8 cellular contexts compared by ENCODE assay signal in genomic region chr22:21726650-21727049, GRCh38. TPM values are rescaled to one million over a fixed set of nuclear protein-coding genes. Genes with fewer than 3 reads are reported as not detected.
DNase-seq lines count a peak whose midpoint lies in the region; ATAC-seq and TF ChIP-seq lines count a peak whose summit lies in the region.

No MANE protein-coding gene starts in this region.

- H3K4me3 Mint-ChIP-seq in activated naive CD8-positive, alpha-beta T cell treated with anti-CD3 and anti-CD28 coated beads, Interleukin-2, amount 50 U/mL, for 24 hours = no peak overlapping the region
- H3K4me3 Mint-ChIP-seq in neural crest cell = no peak overlapping the region

- peak; percentile 62 for TF ChIP-seq CTCF in neural crest cell (conservative IDR thresholded peaks at IDR 0.05)

- H3K36me3 Mint-ChIP-seq in activated naive CD8-positive, alpha-beta T cell treated with anti-CD3 and anti-CD28 coated beads, Interleukin-2, amount 50 U/mL, for 24 hours (ENCODE audit: low read depth) = no peaks in the 10 kb centered on the region
- no peaks in the 10 kb centered on the region for H3K36me3 Mint-ChIP-seq in neural crest cell (ENCODE audit: low read depth)

- peak; percentile 10 for DNase-seq in SKM-1 treated with dmso at 0.1 percent for 144 hours (lab: John Stamatoyannopoulos, UW; ENCODE audit: unreplicated experiment)
- no peak for DNase-seq in SKM-1 (lab: John Stamatoyannopoulos, UW; ENCODE audit: unreplicated experiment)
- peak; percentile 61 for DNase-seq in NCI-H2171 treated with DMSO at 0.1 percent for 48 hours (lab: John Stamatoyannopoulos, UW)
- peak; percentile 28 for DNase-seq in activated naive CD8-positive, alpha-beta T cell treated with anti-CD3 and anti-CD28 coated beads, Interleukin-2, amount 50 U/mL, for 24 hours
- DNase-seq in neural crest cell (ENCODE audit: low read depth, low spot score) = peak; percentile 31

- peak; percentile 79 for ATAC-seq in activated naive CD8-positive, alpha-beta T cell treated with anti-CD3 and anti-CD28 coated beads, Interleukin-2, amount 50 U/mL, for 24 hours
- ATAC-seq in GM21447 (IDR thresholded peaks at IDR 0.05; ENCODE audit: unreplicated experiment) = no peak
- no peak for ATAC-seq in GM21423 (IDR thresholded peaks at IDR 0.05; ENCODE audit: unreplicated experiment)
- ATAC-seq in GM18868 (IDR thresholded peaks at IDR 0.05; ENCODE audit: unreplicated experiment) = no peak

- no peak overlapping the region for H3K27ac Mint-ChIP-seq in activated naive CD8-positive, alpha-beta T cell treated with anti-CD3 and anti-CD28 coated beads, Interleukin-2, amount 50 U/mL, for 24 hours
- peak overlapping the region; percentile 10 for H3K27ac Mint-ChIP-seq in neural crest cell (ENCODE audit: unreplicated experiment)

- H3K9me3 Mint-ChIP-seq in activated naive CD8-positive, alpha-beta T cell treated with anti-CD3 and anti-CD28 coated beads, Interleukin-2, amount 50 U/mL, for 24 hours = no peaks in the 10 kb centered on the region
- no peaks in the 10 kb centered on the region for H3K9me3 Mint-ChIP-seq in neural crest cell

- H3K4me1 Mint-ChIP-seq in activated naive CD8-positive, alpha-beta T cell treated with anti-CD3 and anti-CD28 coated beads, Interleukin-2, amount 50 U/mL, for 24 hours = peaks cover 3% of the 10 kb centered on the region
- peaks cover 6% of the 10 kb centered on the region for H3K4me1 Mint-ChIP-seq in neural crest cell

- H3K27me3 Mint-ChIP-seq in activated naive CD8-positive, alpha-beta T cell treated with anti-CD3 and anti-CD28 coated beads, Interleukin-2, amount 50 U/mL, for 24 hours = no peaks in the 10 kb centered on the region
- H3K27me3 Mint-ChIP-seq in neural crest cell (ENCODE audit: low read depth) = no peaks in the 10 kb centered on the region

RNA-seq across cellular contexts. Expression of gene YPEL1, which starts 8.9 kb away (rescaled TPM):
- 19.5 and 20.9 TPM in 2 replicates for total RNA-seq in neural crest cell
